ENCODE assay signal across 7 cellular contexts in genomic region chr19:57820599-57820998, GRCh38. TPM values are rescaled to one million over a fixed set of nuclear protein-coding genes. Genes with fewer than 3 reads are reported as not detected.
DNase-seq lines count a peak whose midpoint lies in the region; ATAC-seq, FAIRE-seq and TF ChIP-seq lines count a peak whose summit lies in the region.

No MANE protein-coding gene starts in this region.

- TF ChIP-seq CTCF in HFFc6 (IDR thresholded peaks at IDR 0.05) = no peak
- TF ChIP-seq CTCF in activated CD8-positive, alpha-beta T cell treated with anti-CD3 and anti-CD28 coated beads for 36 hours (IDR thresholded peaks at IDR 0.05) = no peak

- no peak for TF ChIP-seq POLR2A in GM12892 (IDR thresholded peaks at IDR 0.05; ENCODE audit: low read depth, low read length)

- H3K9me3 ChIP-seq in iPS-15b (ENCODE audit: control insufficient read depth, insufficient read depth, low read length) = no peaks in the 10 kb centered on the region

- peaks cover 34% of the 10 kb centered on the region for H3K4me1 Mint-ChIP-seq in HFFc6 (ENCODE audit: low read depth)
- peaks cover 50% of the 10 kb centered on the region for H3K4me1 Mint-ChIP-seq in activated CD8-positive, alpha-beta T cell treated with anti-CD3 and anti-CD28 coated beads for 36 hours (ENCODE audit: low read depth)
- peaks cover 45% of the 10 kb centered on the region for H3K4me1 Mint-ChIP-seq in stimulated activated memory B cell treated with anti-CD40 and anti-IgM and Interleukin-4, amounts not matched to agents 10 μg/mL and 1 μg/mL and 100 μg/mL, for 72 hours

- H3K27me3 ChIP-seq in iPS-15b (ENCODE audit: control insufficient read depth, insufficient read depth, low read length) = no peaks in the 10 kb centered on the region

- no peaks in the 10 kb centered on the region for H3K27me3 Mint-ChIP-seq in HFFc6 (ENCODE audit: insufficient read depth)
- no peaks in the 10 kb centered on the region for H3K27me3 Mint-ChIP-seq in activated CD8-positive, alpha-beta T cell treated with anti-CD3 and anti-CD28 coated beads for 36 hours
- H3K27me3 Mint-ChIP-seq in stimulated activated memory B cell treated with anti-CD40 and anti-IgM and Interleukin-4, amounts not matched to agents 10 μg/mL and 1 μg/mL and 100 μg/mL, for 72 hours = no peaks in the 10 kb centered on the region

- CTCF ChIA-PET in activated CD8-positive, alpha-beta T cell treated with anti-CD3 and anti-CD28 coated beads for 36 hours (lab: Charles Lee) = interaction anchor here (1.1 to 1.4 kb wide), 2 partner anchors 10 to 109 kb away, joined by 3 read pairs; partner anchors contain the start of gene ZNF587B

- H3K9ac ChIP-seq in iPS-15b (ENCODE audit: low read depth, low read length) = peak overlapping the region; percentile 98

- peak overlapping the region; percentile 97 for H3K4me3 Mint-ChIP-seq in HFFc6
- peak overlapping the region; percentile 98 for H3K4me3 Mint-ChIP-seq in activated CD8-positive, alpha-beta T cell treated with anti-CD3 and anti-CD28 coated beads for 36 hours
- H3K4me3 Mint-ChIP-seq in stimulated activated memory B cell treated with anti-CD40 and anti-IgM and Interleukin-4, amounts not matched to agents 10 μg/mL and 1 μg/mL and 100 μg/mL, for 72 hours = peak overlapping the region; percentile 84

- H3K36me3 ChIP-seq in iPS-15b (ENCODE audit: control insufficient read depth, insufficient read depth, low read length) = peaks cover 5% of the 10 kb centered on the region

- H3K4me3 ChIP-seq in iPS-15b (ENCODE audit: low read depth, low read length) = peak overlapping the region; percentile 99

- H3K4me1 ChIP-seq in iPS-15b (ENCODE audit: control insufficient read depth, insufficient read depth, low read length) = peaks cover 3% of the 10 kb centered on the region

- H3K36me3 Mint-ChIP-seq in HFFc6 (ENCODE audit: low read depth) = peaks cover 34% of the 10 kb centered on the region
- peaks cover 46% of the 10 kb centered on the region for H3K36me3 Mint-ChIP-seq in activated CD8-positive, alpha-beta T cell treated with anti-CD3 and anti-CD28 coated beads for 36 hours (ENCODE audit: low read depth)
- peaks cover 15% of the 10 kb centered on the region for H3K36me3 Mint-ChIP-seq in stimulated activated memory B cell treated with anti-CD40 and anti-IgM and Interleukin-4, amounts not matched to agents 10 μg/mL and 1 μg/mL and 100 μg/mL, for 72 hours

- ATAC-seq in activated CD8-positive, alpha-beta T cell treated with anti-CD3 and anti-CD28 coated beads for 36 hours = no peak
- ATAC-seq in stimulated activated memory B cell treated with anti-CD40 and anti-IgM and Interleukin-4, amounts not matched to agents 10 μg/mL and 1 μg/mL and 100 μg/mL, for 72 hours = no peak

- intact Hi-C loops in activated CD8-positive, alpha-beta T cell treated with anti-CD3 and anti-CD28 coated beads for 36 hours (cut with micrococcal nuclease) = no loop called here

- DNase-seq in HFFc6 (no peak), COLO668 (lab: John Stamatoyannopoulos, UW; ENCODE audit: unreplicated experiment) (no peak), NCI-H526 treated with DMSO at 0.1 percent for 48 hours (lab: John Stamatoyannopoulos, UW) (no peak), GM12892 (ENCODE audit: insufficient read length) (no peak)
- no peak for DNase-seq in activated CD8-positive, alpha-beta T cell treated with anti-CD3 and anti-CD28 coated beads for 36 hours

- peak overlapping the region; percentile 91 for H3K27ac Mint-ChIP-seq in HFFc6
- H3K27ac Mint-ChIP-seq in activated CD8-positive, alpha-beta T cell treated with anti-CD3 and anti-CD28 coated beads for 36 hours = peak overlapping the region; percentile 99
- peak overlapping the region; percentile 94 for H3K27ac Mint-ChIP-seq in stimulated activated memory B cell treated with anti-CD40 and anti-IgM and Interleukin-4, amounts not matched to agents 10 μg/mL and 1 μg/mL and 100 μg/mL, for 72 hours

- no peaks in the 10 kb centered on the region for H3K9me3 Mint-ChIP-seq in HFFc6
- H3K9me3 Mint-ChIP-seq in activated CD8-positive, alpha-beta T cell treated with anti-CD3 and anti-CD28 coated beads for 36 hours = no peaks in the 10 kb centered on the region
- H3K9me3 Mint-ChIP-seq in stimulated activated memory B cell treated with anti-CD40 and anti-IgM and Interleukin-4, amounts not matched to agents 10 μg/mL and 1 μg/mL and 100 μg/mL, for 72 hours = no peaks in the 10 kb centered on the region

- POLR2A ChIA-PET in activated CD8-positive, alpha-beta T cell treated with anti-CD3 and anti-CD28 coated beads for 36 hours (lab: Charles Lee) = interaction anchor here (1.5 kb wide), 2 partner anchors 17 to 27 kb away, joined by 3 to 4 read pairs; no protein-coding TSS in a partner anchor

- no peak for FAIRE-seq in GM12892 (lab: Jason Lieb, UNC)

RNA-seq across cellular contexts. Expression of gene ZNF552, which starts 5.9 kb away (rescaled TPM):
- total RNA-seq in HFFc6 (2021; fragmentation: NEBNext Ultra II Directional; extraction: Animal tissue kit (Norgen Biotek cat#: 25700)) = 1 to 10 TPM; 2.7 to 3.8 (median 3.0) TPM
- 1 to 10 TPM; 6.5 to 6.7 TPM for total RNA-seq in activated CD8-positive, alpha-beta T cell treated with anti-CD3 and anti-CD28 coated beads for 36 hours
- polyA plus RNA-seq in GM12892 (2012; ENCODE audit: missing spikeins) = 9.0 TPM

RNA-seq across cellular contexts. Expression of gene ZNF587B, which starts 9.5 kb away (rescaled TPM):
- 10 to 100 TPM in 1 of 6 experiments, 1 to 10 TPM in 5; 7.8 to 10.7 (median 9.4) TPM for total RNA-seq in HFFc6 (2021; fragmentation: NEBNext Ultra II Directional; extraction: Animal tissue kit (Norgen Biotek cat#: 25700))
- 10 to 100 TPM; 19.8 to 20.2 TPM for total RNA-seq in activated CD8-positive, alpha-beta T cell treated with anti-CD3 and anti-CD28 coated beads for 36 hours
- 8.7 TPM for polyA plus RNA-seq in GM12892 (2012; ENCODE audit: missing spikeins)

RNA-seq across cellular contexts. Expression of gene ZNF587, which starts 29.1 kb away (rescaled TPM):
- 10 to 100 TPM; 22.6 to 28.6 (median 25.3) TPM for total RNA-seq in HFFc6 (2021; fragmentation: NEBNext Ultra II Directional; extraction: Animal tissue kit (Norgen Biotek cat#: 25700))
- total RNA-seq in activated CD8-positive, alpha-beta T cell treated with anti-CD3 and anti-CD28 coated beads for 36 hours = 10 to 100 TPM; 23.6 to 24.1 TPM
- polyA plus RNA-seq in GM12892 (2012; ENCODE audit: missing spikeins) = 11.6 TPM

RNA-seq across cellular contexts. Expression of gene ZNF586, which starts 51.1 kb away (rescaled TPM):
- 1 to 10 TPM; 6.4 to 8.8 (median 6.9) TPM for total RNA-seq in HFFc6 (2021; fragmentation: NEBNext Ultra II Directional; extraction: Animal tissue kit (Norgen Biotek cat#: 25700))
- 10 to 100 TPM; 16.7 to 21.8 TPM for total RNA-seq in activated CD8-positive, alpha-beta T cell treated with anti-CD3 and anti-CD28 coated beads for 36 hours
- 11.7 TPM for polyA plus RNA-seq in GM12892 (2012; ENCODE audit: missing spikeins)
